In the genomic region with DNA sequence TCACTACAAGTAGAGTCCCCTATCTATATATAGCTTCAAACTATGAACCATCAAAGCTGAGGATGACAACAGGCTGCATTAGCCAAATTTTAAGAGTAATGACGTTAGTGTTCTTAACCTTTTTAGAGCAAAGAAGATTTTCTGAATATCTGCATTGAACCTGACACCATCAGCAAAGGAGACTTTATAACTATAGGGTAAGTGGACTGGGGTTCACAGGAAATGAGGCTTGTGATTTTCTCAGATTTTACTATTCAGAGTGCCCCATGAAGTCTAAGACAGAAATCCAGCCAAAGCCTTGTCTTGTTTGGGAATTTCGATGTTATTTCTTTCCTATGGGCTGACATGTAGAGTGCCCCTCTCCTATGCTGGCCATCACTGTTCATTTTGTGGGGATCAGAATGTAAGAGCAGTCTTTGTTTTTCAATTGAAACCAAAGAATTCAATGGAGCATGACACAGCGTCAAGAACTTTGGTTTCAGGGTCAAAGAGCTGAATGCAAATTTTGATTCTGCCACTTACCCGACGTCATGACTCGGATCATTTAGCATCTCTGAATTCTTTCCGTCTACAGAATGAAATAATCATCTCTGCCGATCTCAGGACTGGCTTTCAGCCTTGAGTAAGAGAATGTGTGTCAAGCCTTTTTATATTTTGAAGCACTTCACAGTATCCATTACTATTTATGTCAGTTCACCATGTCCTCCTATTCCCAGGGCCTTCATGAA, we compare ENCODE assay signal across 1 cellular context.
TF ChIP-seq lines count a peak whose summit lies in the region.

No MANE protein-coding gene starts in this region.

TF ChIP-seq in GM12878, 131 proteins besides CTCF, POLR2A, EP300 and RAD21 (continued from another document):
- peak; percentile 95 for TF ChIP-seq PAX5 (IDR thresholded peaks at IDR 0.05; ENCODE audit: borderline replicate concordance, low read depth, low read length)
- TF ChIP-seq MEF2B (IDR thresholded peaks at IDR 0.05; ENCODE audit: partially characterized antibody, poor library complexity, severe bottlenecking) = no peak
- peak; percentile 98 for TF ChIP-seq NR2F1 (conservative IDR thresholded peaks at IDR 0.05)
- no peak for TF ChIP-seq SUPT20H (IDR thresholded peaks at IDR 0.05; ENCODE audit: borderline replicate concordance, control insufficient read depth, low read depth, low read length)
- TF ChIP-seq CREB1 (IDR thresholded peaks at IDR 0.05; ENCODE audit: low read depth) = peak; percentile 78
- peak; percentile 56 for TF ChIP-seq RUNX3 (IDR thresholded peaks at IDR 0.05; ENCODE audit: low read length)
- TF ChIP-seq KLF5 (IDR thresholded peaks at IDR 0.05; ENCODE audit: partially characterized antibody) = no peak
- TF ChIP-seq MTA2 (IDR thresholded peaks at IDR 0.05; ENCODE audit: low read depth) = peak; percentile 15; the same call in 1 of the 2 replicates
- peak; percentile 64 for TF ChIP-seq ZNF217 (IDR thresholded peaks at IDR 0.05)
- TF ChIP-seq POU2F2 (IDR thresholded peaks at IDR 0.05; ENCODE audit: borderline replicate concordance, low read depth, low read length) = peak; percentile 82; the same call in 1 of the 3 replicates
- TF ChIP-seq IKZF1 (conservative IDR thresholded peaks at IDR 0.05) = 0 out of 2 replicates have a peak, but pooled peaks have one; percentile 25
- peak; percentile 46; the same call in 1 of the 2 replicates for TF ChIP-seq ATF7 (IDR thresholded peaks at IDR 0.05; ENCODE audit: low read depth)
